Comparison of ENCODE assay signal across 8 cellular contexts in genomic region chr10:25174461-25175230, GRCh38. TPM values are rescaled to one million over a fixed set of nuclear protein-coding genes. Genes with fewer than 3 reads are reported as not detected.
A peak's percentile ranks its signal among the peaks of the same experiment; 100 is the strongest.
DNase-seq lines count a peak whose midpoint lies in the region; FAIRE-seq and TF ChIP-seq lines count a peak whose summit lies in the region.

GPR158 (plus strand) TSS chr10:25175001; CDS start chr10:25175421, 420 bp downstream.

- POLR2A ChIA-PET in A673 (lab: Charles Lee; ENCODE audit: low non-redundant PET) = interaction anchor here (0.6 kb wide), 1 partner anchor 1187 kb away, joined by 3 read pairs; no protein-coding TSS in a partner anchor

- H3K4me3 Mint-ChIP-seq in chondrocyte (ENCODE audit: unreplicated experiment) (peak within 1 kb of the TSS; percentile 83), immature natural killer cell (peak within 1 kb of the TSS in 4 of 5 donors; percentile 18 to 73 (median 30))

- H3K27me3 ChIP-seq in A673 (replicated peaks; ENCODE audit: insufficient read depth, low read depth, low read length, poor library complexity) (peaks cover 88% of the 10 kb centered on the region), skeletal muscle satellite cell (ENCODE audit: control insufficient read depth, insufficient read depth, low read length) (peaks cover 34% of the 10 kb centered on the region)

- H3K27ac ChIP-seq in A673 (ENCODE audit: low read depth, low read length, poor library complexity, severe bottlenecking) = no peak within 1 kb of the TSS

- no peaks in the 10 kb centered on the region for H3K9me3 ChIP-seq in A673 (ENCODE audit: low read depth, low read length, poor library complexity, severe bottlenecking)
- no peaks in the 10 kb centered on the region for H3K9me3 ChIP-seq in skeletal muscle satellite cell (replicated peaks; ENCODE audit: low read length)

- intact Hi-C loops in A673 (cut with micrococcal nuclease; ENCODE audit: unreplicated experiment) = no loop called here

- H3K9ac ChIP-seq in skeletal muscle satellite cell (ENCODE audit: low read depth, low read length) = no peak within 1 kb of the TSS

- no peak for TF ChIP-seq POLR2A in H54 (IDR thresholded peaks at IDR 0.05; ENCODE audit: low read depth, low read length)

- H3K4me1 ChIP-seq in A673 (ENCODE audit: insufficient read depth, low read length, poor library complexity, severe bottlenecking) (peaks cover 13% of the 10 kb centered on the region), skeletal muscle satellite cell (ENCODE audit: control insufficient read depth, insufficient read depth, low read length) (no peaks in the 10 kb centered on the region)

- H3K27ac Mint-ChIP-seq in chondrocyte (ENCODE audit: unreplicated experiment) (peak within 1 kb of the TSS; percentile 34), immature natural killer cell (no peak within 1 kb of the TSS)

- H3K36me3 ChIP-seq in A673 (ENCODE audit: insufficient read depth, low read length, poor library complexity, severe bottlenecking) (no peaks in the 10 kb centered on the region), skeletal muscle satellite cell (ENCODE audit: insufficient read depth, low read length) (no peaks in the 10 kb centered on the region)

- H3K27me3 Mint-ChIP-seq in chondrocyte (ENCODE audit: low read depth) (peaks cover 44% of the 10 kb centered on the region), immature natural killer cell (ENCODE audit: low read depth in 3 of 3) (peaks cover 10 to 22% (median 12%) of the 10 kb centered on the region in 3 donors)

- H3K9me3 Mint-ChIP-seq in chondrocyte (ENCODE audit: low read depth) = peaks cover 8% of the 10 kb centered on the region
- H3K9me3 Mint-ChIP-seq in immature natural killer cell = peaks cover 5 to 22% (median 10%) of the 10 kb centered on the region in 6 donors

- BruUV-seq in A673 (replicated peaks; lab: Mats Ljungman, UMichigan) = no TSS peak

- TF ChIP-seq CTCF in A673 (conservative IDR thresholded peaks at IDR 0.05; ENCODE audit: low read depth, low read length) (no peak), GM20000 (IDR thresholded peaks at IDR 0.05; ENCODE audit: extremely low read depth, missing control alignments) (no peak), chondrocyte (IDR thresholded peaks at IDR 0.05) (no peak)

- H3K36me3 Mint-ChIP-seq in chondrocyte (ENCODE audit: low read depth) (no peaks in the 10 kb centered on the region), immature natural killer cell (peaks cover 0 to 10% (median 0%) of the 10 kb centered on the region in 3 donors)

- CTCF ChIA-PET in A673 (lab: Charles Lee) = no interaction called here

- FAIRE-seq in H54 (lab: Jason Lieb, UNC) = no peak

- H3K4me3 ChIP-seq in A673 (ENCODE audit: low read depth, low read length, poor library complexity, severe bottlenecking) (peak within 1 kb of the TSS; percentile 52), skeletal muscle satellite cell (ENCODE audit: low read length) (peak within 1 kb of the TSS; percentile 74)

- H3K4me2 ChIP-seq in skeletal muscle satellite cell (ENCODE audit: low read length) = peak within 1 kb of the TSS; percentile 88

- H3K4me1 Mint-ChIP-seq in chondrocyte (ENCODE audit: low read depth) (peaks cover 17% of the 10 kb centered on the region), immature natural killer cell (peaks cover 0 to 7% of the 10 kb centered on the region in 2 donors)

- peak; percentile 95 for DNase-seq in A673 (ENCODE audit: low spot score)
- peak; percentile 75 for DNase-seq in GM20000 (ENCODE audit: low spot score)
- peak; percentile 57 to 65 for DNase-seq in NCI-H187 (lab: John Stamatoyannopoulos, UW)
- peak; percentile 37 for DNase-seq in activated CD4-positive, CD25-positive, alpha-beta regulatory T cell treated with anti-CD3 and anti-CD28 coated beads, Interleukin-2, amount 50 U/mL, for 72 hours
- DNase-seq in chondrocyte (ENCODE audit: low spot score) = peak; percentile 94
- DNase-seq in immature natural killer cell = peak; percentile 23 to 35 (median 34)
- no peak for DNase-seq in H54 (ENCODE audit: insufficient read length, low spot score)

RNA-seq across cellular contexts. Expression of gene GPR158, which starts in this region (rescaled TPM):
- total RNA-seq in A673 (2021) (not detected in 2 replicates), chondrocyte (0.08 to 0.39 TPM (median 0.10 TPM) in 3 replicates)
- polyA plus RNA-seq in immature natural killer cell = not detected
- 0.22 and 0.51 TPM in 2 replicates for total RNA-seq in skeletal muscle satellite cell (2012; rRNA removed)

Comparison
In these comparisons a context has a peak if more than half of its experiments do, and no peak if none do; other contexts are left out.
1. Peak in DNase-seq and H3K4me3 ChIP-seq in A673; RNA of the gene not detected or under 1 TPM.
2. Peak in DNase-seq in chondrocyte; RNA of the gene not detected or under 1 TPM.
3. Peak in DNase-seq in immature natural killer cell; RNA of the gene not detected or under 1 TPM.